10 cellular contexts compared by ENCODE assay signal in genomic region chr10:96384471-96384870, GRCh38. TPM values are rescaled to one million over a fixed set of nuclear protein-coding genes. Genes with fewer than 3 reads are reported as not detected.
"Had no signal": no experiment of that assay in that cellular context is flagged by ENCODE, and none has a peak within 500 bp of the region (broad histone marks: within the 10 kb centered on the region; RNA-seq: fewer than 3 reads in every experiment).

No MANE protein-coding gene starts in this region.

- H3K9ac ChIP-seq: GM23248 had no signal

- H3K27ac Mint-ChIP-seq: H9 had no signal

- H3K27ac ChIP-seq: GM23248 had no signal

- H3K4me1 Mint-ChIP-seq: H9 had no signal

- ATAC-seq: K562 had no signal

- FAIRE-seq: H54, HTR-8/SVneo, K562 had no signal

- DNase-seq: GM23248, GOT3, H9, HCEC 1CT, IMR-90, KG1 had no signal

- H3K4me3 Mint-ChIP-seq: H9 had no signal

- H3K9me3 Mint-ChIP-seq: H9 had no signal

- H3K4me3 ChIP-seq: GM23248, K562 had no signal

- H2AFZ ChIP-seq: GM23248 had no signal

RNA-seq across cellular contexts. Expression of gene OPALIN, which starts 25.7 kb away (rescaled TPM):
- total RNA-seq: GM23248, H9, HT-29, IMR-90, K562 had no signal
- polyA plus RNA-seq: GM23248, IMR-90, K562 had no signal
